1 cellular context compared by ENCODE assay signal in the genomic region with DNA sequence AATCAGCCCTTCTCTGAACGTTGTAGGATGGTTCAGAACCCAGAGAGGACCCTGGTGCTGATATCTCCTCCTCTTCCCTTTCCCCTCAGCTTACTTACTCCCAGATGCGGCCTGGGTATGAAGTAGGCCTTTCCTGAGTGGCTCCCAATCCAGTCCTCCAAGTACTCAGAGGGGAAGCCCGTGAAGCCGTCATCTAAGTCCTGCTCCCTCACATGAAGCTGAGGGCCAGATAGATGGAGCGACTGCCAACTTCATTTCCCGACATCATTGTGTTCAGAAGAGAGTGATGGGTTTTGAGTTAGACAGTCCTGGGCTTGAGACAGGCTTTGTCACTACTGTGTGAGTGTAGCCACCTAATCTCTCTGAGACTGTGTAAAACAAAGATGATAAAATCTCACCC.
TF ChIP-seq lines count a peak whose summit lies in the region.

No MANE protein-coding gene starts in this region.

TF ChIP-seq in K562, 482 proteins besides CTCF, POLR2A, EP300 and RAD21:
- TF ChIP-seq, protein P1, sequence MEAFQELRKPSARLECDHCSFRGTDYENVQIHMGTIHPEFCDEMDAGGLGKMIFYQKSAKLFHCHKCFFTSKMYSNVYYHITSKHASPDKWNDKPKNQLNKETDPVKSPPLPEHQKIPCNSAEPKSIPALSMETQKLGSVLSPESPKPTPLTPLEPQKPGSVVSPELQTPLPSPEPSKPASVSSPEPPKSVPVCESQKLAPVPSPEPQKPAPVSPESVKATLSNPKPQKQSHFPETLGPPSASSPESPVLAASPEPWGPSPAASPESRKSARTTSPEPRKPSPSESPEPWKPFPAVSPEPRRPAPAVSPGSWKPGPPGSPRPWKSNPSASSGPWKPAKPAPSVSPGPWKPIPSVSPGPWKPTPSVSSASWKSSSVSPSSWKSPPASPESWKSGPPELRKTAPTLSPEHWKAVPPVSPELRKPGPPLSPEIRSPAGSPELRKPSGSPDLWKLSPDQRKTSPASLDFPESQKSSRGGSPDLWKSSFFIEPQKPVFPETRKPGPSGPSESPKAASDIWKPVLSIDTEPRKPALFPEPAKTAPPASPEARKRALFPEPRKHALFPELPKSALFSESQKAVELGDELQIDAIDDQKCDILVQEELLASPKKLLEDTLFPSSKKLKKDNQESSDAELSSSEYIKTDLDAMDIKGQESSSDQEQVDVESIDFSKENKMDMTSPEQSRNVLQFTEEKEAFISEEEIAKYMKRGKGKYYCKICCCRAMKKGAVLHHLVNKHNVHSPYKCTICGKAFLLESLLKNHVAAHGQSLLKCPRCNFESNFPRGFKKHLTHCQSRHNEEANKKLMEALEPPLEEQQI (IDR thresholded peaks at IDR 0.05), result no peak
- no peak for TF ChIP-seq KLF10 (CRISPR knock-in tag; IDR thresholded peaks at IDR 0.05)
- TF ChIP-seq RB1 (IDR thresholded peaks at IDR 0.05; ENCODE audit: low read depth), result no peak
- TF ChIP-seq, protein P2, sequence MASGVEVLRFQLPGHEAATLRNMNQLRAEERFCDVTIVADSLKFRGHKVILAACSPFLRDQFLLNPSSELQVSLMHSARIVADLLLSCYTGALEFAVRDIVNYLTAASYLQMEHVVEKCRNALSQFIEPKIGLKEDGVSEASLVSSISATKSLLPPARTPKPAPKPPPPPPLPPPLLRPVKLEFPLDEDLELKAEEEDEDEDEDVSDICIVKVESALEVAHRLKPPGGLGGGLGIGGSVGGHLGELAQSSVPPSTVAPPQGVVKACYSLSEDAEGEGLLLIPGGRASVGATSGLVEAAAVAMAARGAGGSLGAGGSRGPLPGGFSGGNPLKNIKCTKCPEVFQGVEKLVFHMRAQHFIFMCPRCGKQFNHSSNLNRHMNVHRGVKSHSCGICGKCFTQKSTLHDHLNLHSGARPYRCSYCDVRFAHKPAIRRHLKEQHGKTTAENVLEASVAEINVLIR (CRISPR knock-in tag; IDR thresholded peaks at IDR 0.05), result no peak
- no peak for TF ChIP-seq TBL1XR1 (IDR thresholded peaks at IDR 0.05; ENCODE audit: low read length in 2 of 2)
- no peak for TF ChIP-seq ZNF445 (CRISPR knock-in tag; IDR thresholded peaks at IDR 0.05; ENCODE audit: low read depth)
- TF ChIP-seq, protein P3, sequence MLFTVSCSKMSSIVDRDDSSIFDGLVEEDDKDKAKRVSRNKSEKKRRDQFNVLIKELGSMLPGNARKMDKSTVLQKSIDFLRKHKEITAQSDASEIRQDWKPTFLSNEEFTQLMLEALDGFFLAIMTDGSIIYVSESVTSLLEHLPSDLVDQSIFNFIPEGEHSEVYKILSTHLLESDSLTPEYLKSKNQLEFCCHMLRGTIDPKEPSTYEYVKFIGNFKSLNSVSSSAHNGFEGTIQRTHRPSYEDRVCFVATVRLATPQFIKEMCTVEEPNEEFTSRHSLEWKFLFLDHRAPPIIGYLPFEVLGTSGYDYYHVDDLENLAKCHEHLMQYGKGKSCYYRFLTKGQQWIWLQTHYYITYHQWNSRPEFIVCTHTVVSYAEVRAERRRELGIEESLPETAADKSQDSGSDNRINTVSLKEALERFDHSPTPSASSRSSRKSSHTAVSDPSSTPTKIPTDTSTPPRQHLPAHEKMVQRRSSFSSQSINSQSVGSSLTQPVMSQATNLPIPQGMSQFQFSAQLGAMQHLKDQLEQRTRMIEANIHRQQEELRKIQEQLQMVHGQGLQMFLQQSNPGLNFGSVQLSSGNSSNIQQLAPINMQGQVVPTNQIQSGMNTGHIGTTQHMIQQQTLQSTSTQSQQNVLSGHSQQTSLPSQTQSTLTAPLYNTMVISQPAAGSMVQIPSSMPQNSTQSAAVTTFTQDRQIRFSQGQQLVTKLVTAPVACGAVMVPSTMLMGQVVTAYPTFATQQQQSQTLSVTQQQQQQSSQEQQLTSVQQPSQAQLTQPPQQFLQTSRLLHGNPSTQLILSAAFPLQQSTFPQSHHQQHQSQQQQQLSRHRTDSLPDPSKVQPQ (CRISPR knock-in tag; IDR thresholded peaks at IDR 0.05; ENCODE audit: borderline replicate concordance), result no peak
- TF ChIP-seq, protein P4, sequence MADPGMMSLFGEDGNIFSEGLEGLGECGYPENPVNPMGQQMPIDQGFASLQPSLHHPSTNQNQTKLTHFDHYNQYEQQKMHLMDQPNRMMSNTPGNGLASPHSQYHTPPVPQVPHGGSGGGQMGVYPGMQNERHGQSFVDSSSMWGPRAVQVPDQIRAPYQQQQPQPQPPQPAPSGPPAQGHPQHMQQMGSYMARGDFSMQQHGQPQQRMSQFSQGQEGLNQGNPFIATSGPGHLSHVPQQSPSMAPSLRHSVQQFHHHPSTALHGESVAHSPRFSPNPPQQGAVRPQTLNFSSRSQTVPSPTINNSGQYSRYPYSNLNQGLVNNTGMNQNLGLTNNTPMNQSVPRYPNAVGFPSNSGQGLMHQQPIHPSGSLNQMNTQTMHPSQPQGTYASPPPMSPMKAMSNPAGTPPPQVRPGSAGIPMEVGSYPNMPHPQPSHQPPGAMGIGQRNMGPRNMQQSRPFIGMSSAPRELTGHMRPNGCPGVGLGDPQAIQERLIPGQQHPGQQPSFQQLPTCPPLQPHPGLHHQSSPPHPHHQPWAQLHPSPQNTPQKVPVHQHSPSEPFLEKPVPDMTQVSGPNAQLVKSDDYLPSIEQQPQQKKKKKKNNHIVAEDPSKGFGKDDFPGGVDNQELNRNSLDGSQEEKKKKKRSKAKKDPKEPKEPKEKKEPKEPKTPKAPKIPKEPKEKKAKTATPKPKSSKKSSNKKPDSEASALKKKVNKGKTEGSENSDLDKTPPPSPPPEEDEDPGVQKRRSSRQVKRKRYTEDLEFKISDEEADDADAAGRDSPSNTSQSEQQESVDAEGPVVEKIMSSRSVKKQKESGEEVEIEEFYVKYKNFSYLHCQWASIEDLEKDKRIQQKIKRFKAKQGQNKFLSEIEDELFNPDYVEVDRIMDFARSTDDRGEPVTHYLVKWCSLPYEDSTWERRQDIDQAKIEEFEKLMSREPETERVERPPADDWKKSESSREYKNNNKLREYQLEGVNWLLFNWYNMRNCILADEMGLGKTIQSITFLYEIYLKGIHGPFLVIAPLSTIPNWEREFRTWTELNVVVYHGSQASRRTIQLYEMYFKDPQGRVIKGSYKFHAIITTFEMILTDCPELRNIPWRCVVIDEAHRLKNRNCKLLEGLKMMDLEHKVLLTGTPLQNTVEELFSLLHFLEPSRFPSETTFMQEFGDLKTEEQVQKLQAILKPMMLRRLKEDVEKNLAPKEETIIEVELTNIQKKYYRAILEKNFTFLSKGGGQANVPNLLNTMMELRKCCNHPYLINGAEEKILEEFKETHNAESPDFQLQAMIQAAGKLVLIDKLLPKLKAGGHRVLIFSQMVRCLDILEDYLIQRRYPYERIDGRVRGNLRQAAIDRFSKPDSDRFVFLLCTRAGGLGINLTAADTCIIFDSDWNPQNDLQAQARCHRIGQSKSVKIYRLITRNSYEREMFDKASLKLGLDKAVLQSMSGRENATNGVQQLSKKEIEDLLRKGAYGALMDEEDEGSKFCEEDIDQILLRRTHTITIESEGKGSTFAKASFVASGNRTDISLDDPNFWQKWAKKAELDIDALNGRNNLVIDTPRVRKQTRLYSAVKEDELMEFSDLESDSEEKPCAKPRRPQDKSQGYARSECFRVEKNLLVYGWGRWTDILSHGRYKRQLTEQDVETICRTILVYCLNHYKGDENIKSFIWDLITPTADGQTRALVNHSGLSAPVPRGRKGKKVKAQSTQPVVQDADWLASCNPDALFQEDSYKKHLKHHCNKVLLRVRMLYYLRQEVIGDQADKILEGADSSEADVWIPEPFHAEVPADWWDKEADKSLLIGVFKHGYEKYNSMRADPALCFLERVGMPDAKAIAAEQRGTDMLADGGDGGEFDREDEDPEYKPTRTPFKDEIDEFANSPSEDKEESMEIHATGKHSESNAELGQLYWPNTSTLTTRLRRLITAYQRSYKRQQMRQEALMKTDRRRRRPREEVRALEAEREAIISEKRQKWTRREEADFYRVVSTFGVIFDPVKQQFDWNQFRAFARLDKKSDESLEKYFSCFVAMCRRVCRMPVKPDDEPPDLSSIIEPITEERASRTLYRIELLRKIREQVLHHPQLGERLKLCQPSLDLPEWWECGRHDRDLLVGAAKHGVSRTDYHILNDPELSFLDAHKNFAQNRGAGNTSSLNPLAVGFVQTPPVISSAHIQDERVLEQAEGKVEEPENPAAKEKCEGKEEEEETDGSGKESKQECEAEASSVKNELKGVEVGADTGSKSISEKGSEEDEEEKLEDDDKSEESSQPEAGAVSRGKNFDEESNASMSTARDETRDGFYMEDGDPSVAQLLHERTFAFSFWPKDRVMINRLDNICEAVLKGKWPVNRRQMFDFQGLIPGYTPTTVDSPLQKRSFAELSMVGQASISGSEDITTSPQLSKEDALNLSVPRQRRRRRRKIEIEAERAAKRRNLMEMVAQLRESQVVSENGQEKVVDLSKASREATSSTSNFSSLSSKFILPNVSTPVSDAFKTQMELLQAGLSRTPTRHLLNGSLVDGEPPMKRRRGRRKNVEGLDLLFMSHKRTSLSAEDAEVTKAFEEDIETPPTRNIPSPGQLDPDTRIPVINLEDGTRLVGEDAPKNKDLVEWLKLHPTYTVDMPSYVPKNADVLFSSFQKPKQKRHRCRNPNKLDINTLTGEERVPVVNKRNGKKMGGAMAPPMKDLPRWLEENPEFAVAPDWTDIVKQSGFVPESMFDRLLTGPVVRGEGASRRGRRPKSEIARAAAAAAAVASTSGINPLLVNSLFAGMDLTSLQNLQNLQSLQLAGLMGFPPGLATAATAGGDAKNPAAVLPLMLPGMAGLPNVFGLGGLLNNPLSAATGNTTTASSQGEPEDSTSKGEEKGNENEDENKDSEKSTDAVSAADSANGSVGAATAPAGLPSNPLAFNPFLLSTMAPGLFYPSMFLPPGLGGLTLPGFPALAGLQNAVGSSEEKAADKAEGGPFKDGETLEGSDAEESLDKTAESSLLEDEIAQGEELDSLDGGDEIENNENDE (IDR thresholded peaks at IDR 0.05; ENCODE audit: low read depth, low read length), result no peak
- TF ChIP-seq ARHGAP35 (IDR thresholded peaks at IDR 0.05; ENCODE audit: partially characterized antibody), result no peak
- TF ChIP-seq, protein P5, sequence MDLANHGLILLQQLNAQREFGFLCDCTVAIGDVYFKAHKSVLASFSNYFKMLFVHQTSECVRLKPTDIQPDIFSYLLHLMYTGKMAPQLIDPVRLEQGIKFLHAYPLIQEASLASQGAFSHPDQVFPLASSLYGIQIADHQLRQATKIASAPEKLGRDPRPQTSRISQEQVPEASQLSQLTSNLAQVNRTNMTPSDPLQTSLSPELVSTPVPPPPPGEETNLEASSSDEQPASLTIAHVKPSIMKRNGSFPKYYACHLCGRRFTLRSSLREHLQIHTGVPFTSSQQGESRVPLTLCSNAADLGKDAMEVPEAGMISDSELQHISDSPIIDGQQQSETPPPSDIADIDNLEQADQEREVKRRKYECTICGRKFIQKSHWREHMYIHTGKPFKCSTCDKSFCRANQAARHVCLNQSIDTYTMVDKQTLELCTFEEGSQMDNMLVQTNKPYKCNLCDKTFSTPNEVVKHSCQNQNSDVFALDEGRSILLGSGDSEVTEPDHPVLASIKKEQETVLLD (IDR thresholded peaks at IDR 0.05), result no peak
- TF ChIP-seq FOXK2 (conservative IDR thresholded peaks at IDR 0.05 in 1 of 2, IDR thresholded peaks at IDR 0.05 in 1 of 2; ENCODE audit: low read depth in 2 of 2), result no peak
- no peak for TF ChIP-seq HMG20A (CRISPR knock-in tag; conservative IDR thresholded peaks at IDR 0.05)
- TF ChIP-seq PML (IDR thresholded peaks at IDR 0.05; ENCODE audit: low read length), result no peak
